In genomic region chr14:58327019-58327418, GRCh38 we compare ENCODE assay signal across 17 cellular contexts. TPM values are rescaled to one million over a fixed set of nuclear protein-coding genes. Genes with fewer than 3 reads are reported as not detected.
A peak's percentile ranks its signal among the peaks of the same experiment; 100 is the strongest.
DNase-seq lines count a peak whose midpoint lies in the region; ATAC-seq and TF ChIP-seq lines count a peak whose summit lies in the region.
"Had no signal": no experiment of that assay in that cellular context is flagged by ENCODE, and none has a peak within 500 bp of the region (broad histone marks: within the 10 kb centered on the region; RNA-seq: fewer than 3 reads in every experiment).

No MANE protein-coding gene starts in this region.

- H3K9me3 ChIP-seq in CD8-positive, alpha-beta T cell (ENCODE audit: low read length), result no peaks in the 10 kb centered on the region
- H3K9me3 ChIP-seq in SK-N-SH (no peaks in the 10 kb centered on the region), breast epithelium (no peaks in the 10 kb centered on the region)
- H3K9me3 ChIP-seq: BLaER1 treated with 17β-estradiol and CSF1 and Interleukin-3, amounts not matched to agents 10 nM and 100 nM had no signal

- H3K36me3 Mint-ChIP-seq in CD8-positive, alpha-beta T cell, result peaks cover 51% of the 10 kb centered on the region

- no peak overlapping the region for H3K4me2 ChIP-seq in SK-N-SH
- H3K4me2 ChIP-seq: BLaER1 treated with 17β-estradiol and CSF1 and Interleukin-3, amounts not matched to agents 10 nM and 100 nM had no signal

- no peak for TF ChIP-seq RAD21 in SK-N-SH (IDR thresholded peaks at IDR 0.05; ENCODE audit: low read length)

- no peaks in the 10 kb centered on the region for H3K9me3 Mint-ChIP-seq in CD8-positive, alpha-beta T cell
- H3K9me3 Mint-ChIP-seq: CD4-positive, CD25-positive, alpha-beta regulatory T cell; H9 had no signal

- no peak for TF ChIP-seq POLR2A in breast epithelium (IDR thresholded peaks at IDR 0.05)

- peaks cover 27% of the 10 kb centered on the region for H3K36me3 ChIP-seq in CD8-positive, alpha-beta T cell (ENCODE audit: insufficient read depth, low read length)
- H3K36me3 ChIP-seq in SK-N-SH (replicated peaks in 1 of 2; ENCODE audit: control insufficient read depth in 1 of 2, insufficient read depth in 2 of 2, low read length in 1 of 2) (peaks cover 52 to 75% of the 10 kb centered on the region in 2 experiments), breast epithelium (peaks cover 5% of the 10 kb centered on the region)

- H3K9ac ChIP-seq in SK-N-SH, result no peak overlapping the region
- H3K9ac ChIP-seq: BLaER1 treated with 17β-estradiol and CSF1 and Interleukin-3, amounts not matched to agents 10 nM and 100 nM had no signal

- no peaks in the 10 kb centered on the region for H4K20me1 ChIP-seq in SK-N-SH (ENCODE audit: insufficient read depth)

- H3K4me3 Mint-ChIP-seq in CD8-positive, alpha-beta T cell, result no peak overlapping the region
- H3K4me3 Mint-ChIP-seq: CD4-positive, CD25-positive, alpha-beta regulatory T cell; H9 had no signal

- H3K4me3 ChIP-seq in CD8-positive, alpha-beta T cell (ENCODE audit: low read depth, low read length), result no peak overlapping the region
- H3K4me3 ChIP-seq in SK-N-SH (ENCODE audit: low read depth in 2 of 2, low read length in 1 of 2), result no peak overlapping the region
- H3K4me3 ChIP-seq in breast epithelium, result no peak overlapping the region
- H3K4me3 ChIP-seq: BLaER1 treated with 17β-estradiol and CSF1 and Interleukin-3, amounts not matched to agents 10 nM and 100 nM had no signal

- ATAC-seq in CD8-positive, alpha-beta T cell, result no peak
- peak; percentile 51 for ATAC-seq in foreskin keratinocyte

- H3K4me1 ChIP-seq in CD8-positive, alpha-beta T cell (ENCODE audit: insufficient read depth, low read length), result peaks cover 10% of the 10 kb centered on the region
- H3K4me1 ChIP-seq in SK-N-SH (ENCODE audit: control insufficient read depth in 1 of 2, insufficient read depth in 2 of 2, low read depth in 1 of 2, low read length in 1 of 2) (peaks cover 5 to 8% of the 10 kb centered on the region in 2 experiments; a peak in 3 of 4 replicates), foreskin keratinocyte (peaks cover 13% of the 10 kb centered on the region), breast epithelium (no peaks in the 10 kb centered on the region)

- H3K27me3 ChIP-seq in CD8-positive, alpha-beta T cell (ENCODE audit: insufficient read depth, low read length), result no peaks in the 10 kb centered on the region
- H3K27me3 ChIP-seq in SK-N-SH (ENCODE audit: insufficient read depth) (no peaks in the 10 kb centered on the region), foreskin keratinocyte (no peaks in the 10 kb centered on the region), breast epithelium (no peaks in the 10 kb centered on the region)
- H3K27me3 ChIP-seq: BLaER1 treated with 17β-estradiol and CSF1 and Interleukin-3, amounts not matched to agents 10 nM and 100 nM had no signal

- H3K9me2 ChIP-seq in SK-N-SH, result no peaks in the 10 kb centered on the region

- no peak for TF ChIP-seq EP300 in SK-N-SH (IDR thresholded peaks at IDR 0.05; ENCODE audit: borderline replicate concordance in 1 of 2, low read depth in 1 of 2, low read length in 1 of 2)

- intact Hi-C loops in CD8-positive, alpha-beta T cell (cut with DNase I, micrococcal nuclease), result loop anchor here in 1 of 2 experiments (5.0 kb wide), 1 partner anchor 35 kb away; no protein-coding TSS in a partner anchor
- intact Hi-C loops in breast epithelium (cut with DNase I; ENCODE audit: low total_unique reads), result no loop called here

- H3K4me1 Mint-ChIP-seq in CD8-positive, alpha-beta T cell (ENCODE audit: low read depth), result peaks cover 14% of the 10 kb centered on the region

- H3K27ac ChIP-seq in CD8-positive, alpha-beta T cell (ENCODE audit: low read depth, low read length), result no peak overlapping the region
- H3K27ac ChIP-seq in SK-N-SH (ENCODE audit: low read depth in 2 of 2, low read length in 1 of 2) (peak overlapping the region in 1 of 2 experiments; percentile 11; a peak in 2 of 4 replicates), foreskin keratinocyte (no peak overlapping the region), breast epithelium (no peak overlapping the region)
- H3K27ac ChIP-seq: BLaER1 treated with 17β-estradiol and CSF1 and Interleukin-3, amounts not matched to agents 10 nM and 100 nM had no signal

- peaks cover 2% of the 10 kb centered on the region; the same call in 1 of the 2 replicates for H3K79me2 ChIP-seq in SK-N-SH (ENCODE audit: insufficient read depth)

- peak overlapping the region; percentile 77 for H3K27ac Mint-ChIP-seq in CD8-positive, alpha-beta T cell
- H3K27ac Mint-ChIP-seq: H9 had no signal

- in situ Hi-C loops in KBM-7 (cut with MboI; ENCODE audit: low pct_unique_long_range_greater_than_20kb, low sequenced_read_pairs), result no loop called here

- H3K27me3 Mint-ChIP-seq in CD8-positive, alpha-beta T cell (ENCODE audit: low read depth), result no peaks in the 10 kb centered on the region
- H3K27me3 Mint-ChIP-seq: CD4-positive, CD25-positive, alpha-beta regulatory T cell had no signal

- CTCF ChIA-PET in CD8-positive, alpha-beta T cell (lab: Charles Lee), result interaction anchor here (1.0 kb wide), 1 partner anchor 49 kb away, joined by 3 read pairs; no protein-coding TSS in a partner anchor
- CTCF ChIA-PET in SK-N-SH (lab: Yijun Ruan, JAX), result interaction anchor here (1.1 to 1.7 kb wide), 4 partner anchors 9 to 69 kb away, joined by 3 to 6 read pairs (median 4); partner anchors contain the start of genes ARID4A and TOMM20L

- H3F3A ChIP-seq in SK-N-SH (replicated peaks; ENCODE audit: insufficient read depth), result peaks cover 6% of the 10 kb centered on the region

- no peak for TF ChIP-seq CTCF in CD8-positive, alpha-beta T cell (IDR thresholded peaks at IDR 0.05)
- TF ChIP-seq CTCF in SK-N-SH (IDR thresholded peaks at IDR 0.05), result no peak
- no peak for TF ChIP-seq CTCF in foreskin keratinocyte (conservative IDR thresholded peaks at IDR 0.05)
- no peak for TF ChIP-seq CTCF in breast epithelium (IDR thresholded peaks at IDR 0.05)

- POLR2A ChIA-PET in CD8-positive, alpha-beta T cell (lab: Charles Lee), result interaction anchor here (1.0 kb wide), 1 partner anchor 19 kb away, joined by 3 read pairs; no protein-coding TSS in a partner anchor
- POLR2A ChIA-PET in SK-N-SH (lab: Yijun Ruan, JAX), result interaction anchor here (1.8 to 2.2 kb wide), 2 partner anchors 15 to 29 kb away, joined by 7 to 8 read pairs; partner anchors contain the start of gene ARID4A

- WGBS in SK-N-SH (ENCODE audit: low lambda C conversion rate), result 56% methylated on average over 1 of the region's 1 CpG

- no peak overlapping the region; the same call in 1 of the 2 replicates for H2AFZ ChIP-seq in SK-N-SH (ENCODE audit: low read depth)

- peak; percentile 18 for DNase-seq in NCI-H1092 treated with DMSO at 0.1 percent for 48 hours (lab: John Stamatoyannopoulos, UW)
- DNase-seq in NCI-H1092 (lab: John Stamatoyannopoulos, UW), result no peak
- no peak for DNase-seq in CD8-positive, alpha-beta T cell
- DNase-seq in SK-N-SH, result peak; percentile 22
- DNase-seq in foreskin keratinocyte, result no peak
- no peak for DNase-seq in KBM-7
- DNase-seq in T1000 (lab: John Stamatoyannopoulos, UW), result no peak
- DNase-seq in breast epithelium (ENCODE audit: low spot score in 2 of 2), result no peak
- DNase-seq: 8988T; Calu3; CD4-positive, CD25-positive, alpha-beta regulatory T cell; DMS153; DMS79 treated with DMSO at 0.1 percent for 48 hours; EL; GOT3; H9 had no signal

TF ChIP-seq in SK-N-SH, 30 proteins besides CTCF, POLR2A, EP300 and RAD21:
- TF ChIP-seq MXI1 (IDR thresholded peaks at IDR 0.05; ENCODE audit: low read depth, low read length) (peak; percentile 50; the same call in 1 of the 2 replicates), FOXM1 (IDR thresholded peaks at IDR 0.05; ENCODE audit: low read depth) (no peak)

RNA-seq across cellular contexts. Expression of gene ARID4A, which starts 28.7 kb away (rescaled TPM):
- 10 to 100 TPM; 80.7 to 83.2 TPM for total RNA-seq in CD8-positive, alpha-beta T cell
- polyA plus RNA-seq in SK-N-SH (2012; rRNA removed) (4.6 and 5.6 TPM in 2 replicates), foreskin keratinocyte (0.94 and 1.1 TPM in 2 replicates)
- 4.8 and 7.2 TPM in 2 replicates for polyA plus RNA-seq in SK-N-SH (2012; cell fraction: cytosol; rRNA removed)
- 12.3 and 13.9 TPM in 2 replicates for polyA plus RNA-seq in SK-N-SH (2012; cell fraction: nucleus; rRNA removed)
- total RNA-seq in foreskin keratinocyte (6.2 and 6.4 TPM in 2 replicates), breast epithelium (10 to 100 TPM; 24.6 to 33.1 (median 28.0) TPM)

Comparison
In these comparisons a context has a peak if more than half of its experiments do, and no peak if none do; other contexts are left out.
1. DNase-seq: peak in NCI-H1092 treated with DMSO at 0.1 percent for 48 hours (single experiment) and SK-N-SH (single experiment); none in NCI-H1092 (single experiment), CD8-positive, alpha-beta T cell (0 of 7), foreskin keratinocyte (0 of 2), KBM-7 (single experiment), T1000 (single experiment) and breast epithelium (0 of 2).